1 cellular context compared by ENCODE assay signal in genomic region chr6:34953084-34954025, GRCh38.
TF ChIP-seq lines count a peak whose summit lies in the region.

No MANE protein-coding gene starts in this region.

TF ChIP-seq in K562, 482 proteins besides CTCF, POLR2A, EP300 and RAD21 (continued from another document and continues in another):
- TF ChIP-seq, protein P1, sequence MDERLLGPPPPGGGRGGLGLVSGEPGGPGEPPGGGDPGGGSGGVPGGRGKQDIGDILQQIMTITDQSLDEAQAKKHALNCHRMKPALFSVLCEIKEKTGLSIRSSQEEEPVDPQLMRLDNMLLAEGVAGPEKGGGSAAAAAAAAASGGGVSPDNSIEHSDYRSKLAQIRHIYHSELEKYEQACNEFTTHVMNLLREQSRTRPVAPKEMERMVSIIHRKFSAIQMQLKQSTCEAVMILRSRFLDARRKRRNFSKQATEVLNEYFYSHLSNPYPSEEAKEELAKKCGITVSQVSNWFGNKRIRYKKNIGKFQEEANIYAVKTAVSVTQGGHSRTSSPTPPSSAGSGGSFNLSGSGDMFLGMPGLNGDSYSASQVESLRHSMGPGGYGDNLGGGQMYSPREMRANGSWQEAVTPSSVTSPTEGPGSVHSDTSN (CRISPR knock-in tag; IDR thresholded peaks at IDR 0.05; ENCODE audit: low read depth) = no peak
- TF ChIP-seq, protein P1 (tag; conservative IDR thresholded peaks at IDR 0.05; ENCODE audit: low read depth) = no peak
- no peak for TF ChIP-seq CBX2 (IDR thresholded peaks at IDR 0.05; ENCODE audit: insufficient read depth, low read length, poor library complexity, severe bottlenecking)
- TF ChIP-seq ATF4 (CRISPR knock-in tag; IDR thresholded peaks at IDR 0.05) = no peak
- TF ChIP-seq RREB1 (CRISPR knock-in tag; IDR thresholded peaks at IDR 0.05) = no peak
- TF ChIP-seq, protein P2, sequence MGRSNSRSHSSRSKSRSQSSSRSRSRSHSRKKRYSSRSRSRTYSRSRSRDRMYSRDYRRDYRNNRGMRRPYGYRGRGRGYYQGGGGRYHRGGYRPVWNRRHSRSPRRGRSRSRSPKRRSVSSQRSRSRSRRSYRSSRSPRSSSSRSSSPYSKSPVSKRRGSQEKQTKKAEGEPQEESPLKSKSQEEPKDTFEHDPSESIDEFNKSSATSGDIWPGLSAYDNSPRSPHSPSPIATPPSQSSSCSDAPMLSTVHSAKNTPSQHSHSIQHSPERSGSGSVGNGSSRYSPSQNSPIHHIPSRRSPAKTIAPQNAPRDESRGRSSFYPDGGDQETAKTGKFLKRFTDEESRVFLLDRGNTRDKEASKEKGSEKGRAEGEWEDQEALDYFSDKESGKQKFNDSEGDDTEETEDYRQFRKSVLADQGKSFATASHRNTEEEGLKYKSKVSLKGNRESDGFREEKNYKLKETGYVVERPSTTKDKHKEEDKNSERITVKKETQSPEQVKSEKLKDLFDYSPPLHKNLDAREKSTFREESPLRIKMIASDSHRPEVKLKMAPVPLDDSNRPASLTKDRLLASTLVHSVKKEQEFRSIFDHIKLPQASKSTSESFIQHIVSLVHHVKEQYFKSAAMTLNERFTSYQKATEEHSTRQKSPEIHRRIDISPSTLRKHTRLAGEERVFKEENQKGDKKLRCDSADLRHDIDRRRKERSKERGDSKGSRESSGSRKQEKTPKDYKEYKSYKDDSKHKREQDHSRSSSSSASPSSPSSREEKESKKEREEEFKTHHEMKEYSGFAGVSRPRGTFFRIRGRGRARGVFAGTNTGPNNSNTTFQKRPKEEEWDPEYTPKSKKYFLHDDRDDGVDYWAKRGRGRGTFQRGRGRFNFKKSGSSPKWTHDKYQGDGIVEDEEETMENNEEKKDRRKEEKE (IDR thresholded peaks at IDR 0.05; ENCODE audit: borderline replicate concordance in 1 of 2, control insufficient read depth in 1 of 2, low read depth in 2 of 2, low read length in 1 of 2) = no peak
- no peak for TF ChIP-seq MBD2 (IDR thresholded peaks at IDR 0.05; ENCODE audit: borderline replicate concordance, low read depth)
- no peak for TF ChIP-seq SIN3B (IDR thresholded peaks at IDR 0.05; ENCODE audit: low read depth)
- peak in 1 of 2 experiments; percentile 35; a peak in 1 of 4 replicates for TF ChIP-seq FOXK2 (conservative IDR thresholded peaks at IDR 0.05 in 1 of 2, IDR thresholded peaks at IDR 0.05 in 1 of 2; ENCODE audit: low read depth in 2 of 2)
- TF ChIP-seq MEIS2 (IDR thresholded peaks at IDR 0.05; ENCODE audit: partially characterized antibody) = peak; percentile 16
- no peak for TF ChIP-seq BRD9 (IDR thresholded peaks at IDR 0.05; ENCODE audit: low read depth, partially characterized antibody)
- TF ChIP-seq SMARCA4 (IDR thresholded peaks at IDR 0.05) = 0 out of 2 replicates have a peak, but pooled peaks have one; percentile 34
- TF ChIP-seq NFYB (IDR thresholded peaks at IDR 0.05; ENCODE audit: extremely low read depth, insufficient read length) = no peak
- TF ChIP-seq HMGN3 (IDR thresholded peaks at IDR 0.05; ENCODE audit: borderline replicate concordance, extremely low read depth, insufficient read length, low read depth, low read length) = no peak
- no peak for TF ChIP-seq RFX7 (CRISPR knock-in tag; IDR thresholded peaks at IDR 0.05)
- no peak for TF ChIP-seq PCBP1 (IDR thresholded peaks at IDR 0.05; ENCODE audit: low read depth, low read length, poor library complexity, severe bottlenecking)
- TF ChIP-seq NFXL1 (CRISPR knock-in tag; IDR thresholded peaks at IDR 0.05) = no peak
- no peak for TF ChIP-seq ZNF511 (CRISPR knock-in tag; IDR thresholded peaks at IDR 0.05)
- TF ChIP-seq STAT5B (CRISPR knock-in tag; IDR thresholded peaks at IDR 0.05) = no peak
- TF ChIP-seq TAF9B (IDR thresholded peaks at IDR 0.05; ENCODE audit: partially characterized antibody) = no peak
- TF ChIP-seq, protein P3, sequence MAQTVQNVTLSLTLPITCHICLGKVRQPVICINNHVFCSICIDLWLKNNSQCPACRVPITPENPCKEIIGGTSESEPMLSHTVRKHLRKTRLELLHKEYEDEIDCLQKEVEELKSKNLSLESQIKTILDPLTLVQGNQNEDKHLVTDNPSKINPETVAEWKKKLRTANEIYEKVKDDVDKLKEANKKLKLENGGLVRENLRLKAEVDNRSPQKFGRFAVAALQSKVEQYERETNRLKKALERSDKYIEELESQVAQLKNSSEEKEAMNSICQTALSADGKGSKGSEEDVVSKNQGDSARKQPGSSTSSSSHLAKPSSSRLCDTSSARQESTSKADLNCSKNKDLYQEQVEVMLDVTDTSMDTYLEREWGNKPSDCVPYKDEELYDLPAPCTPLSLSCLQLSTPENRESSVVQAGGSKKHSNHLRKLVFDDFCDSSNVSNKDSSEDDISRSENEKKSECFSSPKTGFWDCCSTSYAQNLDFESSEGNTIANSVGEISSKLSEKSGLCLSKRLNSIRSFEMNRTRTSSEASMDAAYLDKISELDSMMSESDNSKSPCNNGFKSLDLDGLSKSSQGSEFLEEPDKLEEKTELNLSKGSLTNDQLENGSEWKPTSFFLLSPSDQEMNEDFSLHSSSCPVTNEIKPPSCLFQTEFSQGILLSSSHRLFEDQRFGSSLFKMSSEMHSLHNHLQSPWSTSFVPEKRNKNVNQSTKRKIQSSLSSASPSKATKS (CRISPR knock-in tag; IDR thresholded peaks at IDR 0.05) = no peak
- no peak for TF ChIP-seq FOXJ2 (tag; IDR thresholded peaks at IDR 0.05)
- TF ChIP-seq, protein P4, sequence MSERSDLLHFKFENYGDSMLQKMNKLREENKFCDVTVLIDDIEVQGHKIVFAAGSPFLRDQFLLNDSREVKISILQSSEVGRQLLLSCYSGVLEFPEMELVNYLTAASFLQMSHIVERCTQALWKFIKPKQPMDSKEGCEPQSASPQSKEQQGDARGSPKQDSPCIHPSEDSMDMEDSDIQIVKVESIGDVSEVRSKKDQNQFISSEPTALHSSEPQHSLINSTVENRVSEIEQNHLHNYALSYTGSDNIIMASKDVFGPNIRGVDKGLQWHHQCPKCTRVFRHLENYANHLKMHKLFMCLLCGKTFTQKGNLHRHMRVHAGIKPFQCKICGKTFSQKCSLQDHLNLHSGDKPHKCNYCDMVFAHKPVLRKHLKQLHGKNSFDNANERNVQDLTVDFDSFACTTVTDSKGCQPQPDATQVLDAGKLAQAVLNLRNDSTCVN (CRISPR knock-in tag; IDR thresholded peaks at IDR 0.05) = no peak
- no peak for TF ChIP-seq REST (CRISPR knock-in tag; IDR thresholded peaks at IDR 0.05; ENCODE audit: low read depth)
- no peak for TF ChIP-seq CEBPG (CRISPR knock-in tag; IDR thresholded peaks at IDR 0.05)
- peak in 1 of 2 experiments; percentile 69; a peak in 2 of 4 replicates for TF ChIP-seq CEBPG (tag; conservative IDR thresholded peaks at IDR 0.05 in 1 of 2, IDR thresholded peaks at IDR 0.05 in 1 of 2)
- no peak for TF ChIP-seq DIDO1 (tag; IDR thresholded peaks at IDR 0.05; ENCODE audit: low read depth)
- no peak for TF ChIP-seq ZNF280A (IDR thresholded peaks at IDR 0.05; ENCODE audit: low read depth, partially characterized antibody)
